8 cellular contexts compared by ENCODE assay signal in genomic region chr2:203238711-203239526, GRCh38. TPM values are rescaled to one million over a fixed set of nuclear protein-coding genes. Genes with fewer than 3 reads are reported as not detected.
A peak's percentile ranks its signal among the peaks of the same experiment; 100 is the strongest.
DNase-seq lines count a peak whose midpoint lies in the region; FAIRE-seq and TF ChIP-seq lines count a peak whose summit lies in the region.

Gene CYP20A1 (plus strand): TSS chr2:203239018. CDS start chr2:203239063, 45 bp downstream.

- peaks cover 38% of the 10 kb centered on the region for H3K79me2 ChIP-seq in neural progenitor cell (ENCODE audit: low read depth)

- peak within 1 kb of the TSS; percentile 94 for H3K27ac ChIP-seq in neural progenitor cell

- H3K36me3 Mint-ChIP-seq in neural progenitor cell, result peaks cover 18% of the 10 kb centered on the region

- H3K4me3 Mint-ChIP-seq in neural progenitor cell, result peak within 1 kb of the TSS; percentile 95

- H3K36me3 ChIP-seq in HAP-1 (replicated peaks) (peaks cover 3% of the 10 kb centered on the region; the same call in 1 of the 2 replicates), MG63 (peaks cover 20% of the 10 kb centered on the region), neural progenitor cell (no peaks in the 10 kb centered on the region)

- peak within 1 kb of the TSS; percentile 72 for H3K9ac ChIP-seq in neural progenitor cell

- peak within 1 kb of the TSS; percentile 93 for H3K27ac Mint-ChIP-seq in neural progenitor cell

- H3K9me3 Mint-ChIP-seq in neural progenitor cell, result no peaks in the 10 kb centered on the region

- H3K4me1 ChIP-seq in HAP-1 (no peaks in the 10 kb centered on the region; the same call in 1 of the 2 replicates), neural progenitor cell (peaks cover 7% of the 10 kb centered on the region)

- H3K4me3 ChIP-seq in HAP-1 (peak within 1 kb of the TSS; percentile 83), MG63 (peak within 1 kb of the TSS; percentile 77), foreskin fibroblast (ENCODE audit: low read depth in 1 of 2, low read length in 2 of 2) (peak within 1 kb of the TSS; percentile 94 to 99), neural progenitor cell (peak within 1 kb of the TSS; percentile 77)

- no peaks in the 10 kb centered on the region for H4K20me1 ChIP-seq in neural progenitor cell (ENCODE audit: low read depth)

- peaks cover 5% of the 10 kb centered on the region for H3K27me3 Mint-ChIP-seq in neural progenitor cell (ENCODE audit: insufficient read depth, low read depth)

- FAIRE-seq in G401.6 (lab: Jason Lieb, UNC), result peak; percentile 73

- H3K4me1 Mint-ChIP-seq in neural progenitor cell, result peaks cover 3% of the 10 kb centered on the region

- H2AFZ ChIP-seq in neural progenitor cell (replicated peaks), result peak within 1 kb of the TSS; percentile 90

- peaks cover 25% of the 10 kb centered on the region for H3F3A ChIP-seq in neural progenitor cell (ENCODE audit: low read depth)

- TF ChIP-seq CTCF in foreskin fibroblast (IDR thresholded peaks at IDR 0.05; ENCODE audit: low read depth, low read length), result peak; percentile 25
- peak; percentile 43 for TF ChIP-seq CTCF in neural progenitor cell (IDR thresholded peaks at IDR 0.05)

- DNase-seq in HAP-1 (ENCODE audit: low spot score in 2 of 2) (peak; percentile 88 to 96), MG63 (peak; percentile 97), SHP77 treated with DMSO at 0.1 percent for 48 hours (lab: John Stamatoyannopoulos, UW) (peak; percentile 90), activated gamma-delta T cell (lab: John Stamatoyannopoulos, UW) (peak; percentile 95), foreskin fibroblast (peak; percentile 97 to 99), neural progenitor cell (ENCODE audit: low spot score) (peak; percentile 98), stromal cell of bone marrow (ENCODE audit: low read depth) (peak; percentile 93)

- H3K4me2 ChIP-seq in neural progenitor cell, result peak within 1 kb of the TSS; percentile 76

- H3K9me3 ChIP-seq in HAP-1 (no peaks in the 10 kb centered on the region), MG63 (no peaks in the 10 kb centered on the region), neural progenitor cell (ENCODE audit: low read depth) (no peaks in the 10 kb centered on the region)

- H3K27me3 ChIP-seq in HAP-1 (ENCODE audit: low read depth), result no peaks in the 10 kb centered on the region
- no peaks in the 10 kb centered on the region for H3K27me3 ChIP-seq in MG63
- no peaks in the 10 kb centered on the region for H3K27me3 ChIP-seq in neural progenitor cell

- in situ Hi-C loops in HAP-1 (cut with MboI; ENCODE audit: low sequenced_read_pairs), result no loop called here

RNA-seq across cellular contexts. Expression of gene CYP20A1, which starts in this region (rescaled TPM):
- 17.6 and 22.4 TPM in 2 replicates for total RNA-seq in MG63 (2014; rRNA removed; shearing (Covaris generic); ENCODE audit: low replicate concordance)
- total RNA-seq in neural progenitor cell (ENCODE audit: low replicate concordance), result 15.1 and 17.8 TPM in 2 replicates

Comparison
In these comparisons a context has a peak if more than half of its experiments do, and no peak if none do; other contexts are left out.
1. Peak in every context shown above with its lines: DNase-seq, H3K4me3 ChIP-seq and H3K27ac ChIP-seq.